8 cellular contexts compared by ENCODE assay signal in genomic region chr9:137227057-137227852, GRCh38. TPM values are rescaled to one million over a fixed set of nuclear protein-coding genes. Genes with fewer than 3 reads are reported as not detected.
DNase-seq lines count a peak whose midpoint lies in the region; ATAC-seq and TF ChIP-seq lines count a peak whose summit lies in the region.

TSS of gene RNF224 (plus strand) at chr9:137227502. CDS start at chr9:137228336, 834 bp downstream.

- ATAC-seq in activated B cell treated with CpG ODN at 0.5 μM for 24 hours (ENCODE audit: low read depth) (peak; percentile 41), HG03520 (IDR thresholded peaks at IDR 0.05; ENCODE audit: unreplicated experiment) (no peak)

- TF ChIP-seq CTCF in activated B cell treated with CpG ODN at 0.5 μM for 24 hours (IDR thresholded peaks at IDR 0.05), result no peak
- peak; percentile 57 to 99 (median 89) for TF ChIP-seq CTCF in breast epithelium (IDR thresholded peaks at IDR 0.05)
- TF ChIP-seq CTCF in kidney epithelial cell (IDR thresholded peaks at IDR 0.05; ENCODE audit: insufficient read depth, low read length, poor library complexity, severe bottlenecking), result peak; percentile 91

- H3K4me3 ChIP-seq in breast epithelium (peak within 1 kb of the TSS in 2 of 3 donors; percentile 6 to 25), kidney epithelial cell (ENCODE audit: low read depth, low read length) (no peak within 1 kb of the TSS)

- H3K4me1 Mint-ChIP-seq in activated B cell treated with CpG ODN at 0.5 μM for 24 hours, result peaks cover 18% of the 10 kb centered on the region

- no peak for TF ChIP-seq POLR2A in breast epithelium (IDR thresholded peaks at IDR 0.05)

- H3K36me3 ChIP-seq in breast epithelium (no peaks in the 10 kb centered on the region), kidney epithelial cell (ENCODE audit: control insufficient read depth, insufficient read depth, low read length) (no peaks in the 10 kb centered on the region)

- CTCF ChIA-PET in activated B cell treated with CpG ODN at 0.5 μM for 24 hours (lab: Charles Lee), result interaction anchor here (0.9 to 4.1 kb wide), 12 partner anchors 9 to 198 kb away, joined by 3 to 21 read pairs (median 5); partner anchors contain the start of genes ANAPC2, DPP7, NDOR1 and NPDC1

- no peak within 1 kb of the TSS for H3K4me3 Mint-ChIP-seq in activated B cell treated with CpG ODN at 0.5 μM for 24 hours

- DNase-seq in NCI-H446 (lab: John Stamatoyannopoulos, UW), result peak; percentile 27 to 68
- DNase-seq in NCI-H446 treated with DMSO at 0.1 percent for 48 hours (lab: John Stamatoyannopoulos, UW), result no peak
- DNase-seq in NCI-H2107 treated with DMSO at 0.1 percent for 48 hours (lab: John Stamatoyannopoulos, UW; ENCODE audit: unreplicated experiment), result peak; percentile 51
- DNase-seq in activated B cell treated with CpG ODN at 0.5 μM for 24 hours, result peak; percentile 74
- peak; percentile 76 to 89 for DNase-seq in breast epithelium (ENCODE audit: low spot score in 2 of 2)
- no peak for DNase-seq in kidney epithelial cell (ENCODE audit: low read depth)
- peak; percentile 72 for DNase-seq in stimulated activated CD4-positive, alpha-beta T cell treated with anti-CD3 and anti-CD28 coated beads, Interleukin-2, amount 100 ng/mL, for 4 hours (ENCODE audit: low read depth)

- peaks cover 4 to 43% of the 10 kb centered on the region in 2 donors for H3K27me3 ChIP-seq in breast epithelium
- H3K27me3 ChIP-seq in kidney epithelial cell (ENCODE audit: control insufficient read depth, insufficient read depth, low read length), result peaks cover 27% of the 10 kb centered on the region

- no peaks in the 10 kb centered on the region for H3K9me3 Mint-ChIP-seq in activated B cell treated with CpG ODN at 0.5 μM for 24 hours

- H3K4me1 ChIP-seq in breast epithelium, result peaks cover 7% of the 10 kb centered on the region in 2 donors

- intact Hi-C loops in activated B cell treated with CpG ODN at 0.5 μM for 24 hours (cut with micrococcal nuclease) (loop anchor here (1.0 to 10.0 kb wide), 5 partner anchors 38 to 342 kb away; partner anchors contain the start of genes C8G, FBXW5, NPDC1 and TRAF2), breast epithelium (cut with DNase I; ENCODE audit: low total_unique reads) (loop anchor here (5.0 kb wide), 1 partner anchor 95 kb away; no protein-coding TSS in a partner anchor)

- H3K36me3 Mint-ChIP-seq in activated B cell treated with CpG ODN at 0.5 μM for 24 hours (ENCODE audit: low read depth), result no peaks in the 10 kb centered on the region

- POLR2A ChIA-PET in activated B cell treated with CpG ODN at 0.5 μM for 24 hours (lab: Charles Lee), result interaction anchor here (0.6 to 1.9 kb wide), 10 partner anchors 13 to 181 kb away, joined by 3 to 10 read pairs (median 4); partner anchors contain the start of genes ANAPC2, MAN1B1, NDOR1 and NPDC1

- H3K27ac Mint-ChIP-seq in activated B cell treated with CpG ODN at 0.5 μM for 24 hours, result peak within 1 kb of the TSS; percentile 35

- H3K27ac ChIP-seq in breast epithelium, result peak within 1 kb of the TSS; percentile 53 to 78

- H3K27me3 Mint-ChIP-seq in activated B cell treated with CpG ODN at 0.5 μM for 24 hours, result peaks cover 2% of the 10 kb centered on the region

- no peaks in the 10 kb centered on the region for H3K9me3 ChIP-seq in breast epithelium

RNA-seq across cellular contexts. Expression of gene RNF224, which starts in this region (rescaled TPM):
- not detected in 2 replicates for total RNA-seq in activated B cell treated with CpG ODN at 0.5 μM for 24 hours
- under 1 TPM in 1 of 3 donors, not detected in 2; 0.29 TPM for total RNA-seq in breast epithelium
- total RNA-seq in kidney epithelial cell, result not detected in 2 replicates

Comparison
In these comparisons a context has a peak if more than half of its experiments do, and no peak if none do; other contexts are left out.
1. DNase-seq: peak in NCI-H446 (2 of 2), NCI-H2107 treated with DMSO at 0.1 percent for 48 hours (single experiment) and stimulated activated CD4-positive, alpha-beta T cell treated with anti-CD3 and anti-CD28 coated beads, Interleukin-2, amount 100 ng/mL, for 4 hours (single experiment); none in NCI-H446 treated with DMSO at 0.1 percent for 48 hours (single experiment) and kidney epithelial cell (single experiment).
2. Peak in DNase-seq and ATAC-seq in activated B cell treated with CpG ODN at 0.5 μM for 24 hours; RNA of the gene not detected or under 1 TPM.
3. Peak in DNase-seq, H3K4me3 ChIP-seq and H3K27ac ChIP-seq in breast epithelium; RNA of the gene not detected or under 1 TPM.